ENCODE assay signal across 8 cellular contexts in genomic region chr17:39668141-39668924, GRCh38. TPM values are rescaled to one million over a fixed set of nuclear protein-coding genes. Genes with fewer than 3 reads are reported as not detected.
DNase-seq lines count a peak whose midpoint lies in the region; ATAC-seq and TF ChIP-seq lines count a peak whose summit lies in the region.

Gene PNMT, plus strand, starts transcription at chr17:39668453. Its CDS starts 23 bp downstream, at chr17:39668476.

- DNase-seq in HK-2 (ENCODE audit: unreplicated experiment) (peak; percentile 66), adrenal gland (peak; percentile 47 to 84 (median 71)), left ventricle myocardium inferior (peak; percentile 79), sciatic nerve (ENCODE audit: low spot score) (peak; percentile 82)

- H3K4me1 ChIP-seq in BLaER1 treated with 17β-estradiol and CSF1 and Interleukin-3, amounts not matched to agents 10 nM and 100 nM = peaks cover 12 to 85% (median 72%) of the 10 kb centered on the region in 10 experiments; a peak in 19 of 20 replicates
- H3K4me1 ChIP-seq in adrenal gland (replicated peaks in 1 of 2) (peaks cover 19 to 30% of the 10 kb centered on the region in 2 donors), left ventricle myocardium inferior (peaks cover 94% of the 10 kb centered on the region)

- no peaks in the 10 kb centered on the region for H3K9me2 ChIP-seq in SU-DHL-6 (replicated peaks; ENCODE audit: insufficient read depth, low read length)

- ATAC-seq in sciatic nerve (peak; percentile 20), HG02885 (IDR thresholded peaks at IDR 0.05; ENCODE audit: poor library complexity, unreplicated experiment) (no peak), HG02981 (IDR thresholded peaks at IDR 0.05; ENCODE audit: unreplicated experiment) (no peak)

- TF ChIP-seq POLR2A in adrenal gland (IDR thresholded peaks at IDR 0.05) = no peak

- intact Hi-C loops in adrenal gland (cut with DNase I) (loop anchor here in 1 of 2 donors (2.0 kb wide), 1 partner anchor 46 kb away; no protein-coding TSS in a partner anchor), left ventricle myocardium inferior (cut with micrococcal nuclease) (no loop called here), sciatic nerve (cut with DNase I) (no loop called here)

- H3K9me3 ChIP-seq in BLaER1 treated with 17β-estradiol and CSF1 and Interleukin-3, amounts not matched to agents 10 nM and 100 nM (replicated peaks in 1 of 11) = no peaks in the 10 kb centered on the region
- H3K9me3 ChIP-seq in SU-DHL-6 (ENCODE audit: insufficient read depth, low read length) = no peaks in the 10 kb centered on the region
- no peaks in the 10 kb centered on the region for H3K9me3 ChIP-seq in adrenal gland (replicated peaks in 1 of 3)
- H3K9me3 ChIP-seq in left ventricle myocardium inferior (replicated peaks) = no peaks in the 10 kb centered on the region

- TF ChIP-seq CTCF in SU-DHL-6 (IDR thresholded peaks at IDR 0.05; ENCODE audit: insufficient read depth, low read length, poor library complexity, severe bottlenecking) (peak; percentile 59), adrenal gland (IDR thresholded peaks at IDR 0.05) (peak; percentile 20 to 65 (median 56)), left ventricle myocardium inferior (IDR thresholded peaks at IDR 0.05; ENCODE audit: borderline replicate concordance) (peak; percentile 79)

- peaks cover 0 to 67% (median 14%) of the 10 kb centered on the region in 11 experiments; a peak in 14 of 22 replicates for H4K20me1 ChIP-seq in BLaER1 treated with 17β-estradiol and CSF1 and Interleukin-3, amounts not matched to agents 10 nM and 100 nM
- H4K20me1 ChIP-seq in SU-DHL-6 (ENCODE audit: low read depth, low read length) = no peaks in the 10 kb centered on the region

- H3K79me2 ChIP-seq in SU-DHL-6 (ENCODE audit: insufficient read depth, low read length) = no peaks in the 10 kb centered on the region

- H3K27me3 ChIP-seq in BLaER1 treated with 17β-estradiol and CSF1 and Interleukin-3, amounts not matched to agents 10 nM and 100 nM = peaks cover 39 to 60% (median 50%) of the 10 kb centered on the region in 11 experiments
- H3K27me3 ChIP-seq in SU-DHL-6 (ENCODE audit: low read length) (no peaks in the 10 kb centered on the region), adrenal gland (peaks cover 23% of the 10 kb centered on the region), left ventricle myocardium inferior (ENCODE audit: low read depth) (peaks cover 42% of the 10 kb centered on the region)

- H2AFZ ChIP-seq in SU-DHL-6 (ENCODE audit: low read depth, low read length, severe bottlenecking) = peak within 1 kb of the TSS; percentile 46

- H3K4me3 ChIP-seq in BLaER1 treated with 17β-estradiol and CSF1 and Interleukin-3, amounts not matched to agents 10 nM and 100 nM = peak within 1 kb of the TSS; percentile 44 to 67 (median 54); a peak in 19 of 20 replicates
- H3K4me3 ChIP-seq in SU-DHL-6 (ENCODE audit: insufficient read depth, low read length, poor library complexity, severe bottlenecking) = peak within 1 kb of the TSS; percentile 23
- H3K4me3 ChIP-seq in adrenal gland = peak within 1 kb of the TSS in 1 of 4 donors; percentile 47
- H3K4me3 ChIP-seq in left ventricle myocardium inferior = peak within 1 kb of the TSS; percentile 76

- no peaks in the 10 kb centered on the region for H3F3A ChIP-seq in SU-DHL-6 (ENCODE audit: insufficient read depth)

- H3K4me2 ChIP-seq in BLaER1 treated with 17β-estradiol and CSF1 and Interleukin-3, amounts not matched to agents 10 nM and 100 nM = peak within 1 kb of the TSS; percentile 73 to 99 (median 93)
- H3K4me2 ChIP-seq in SU-DHL-6 (ENCODE audit: low read depth, low read length, poor library complexity, severe bottlenecking) = peak within 1 kb of the TSS; percentile 41

- 1 to 4% (median 1%) methylated on average over 26 to 73 of the region's 73 CpGs for WGBS in adrenal gland, 4 donors

- peak within 1 kb of the TSS in 5 of 11 experiments; percentile 27 to 47 (median 38); a peak in 5 of 22 replicates for H3K27ac ChIP-seq in BLaER1 treated with 17β-estradiol and CSF1 and Interleukin-3, amounts not matched to agents 10 nM and 100 nM
- H3K27ac ChIP-seq in SU-DHL-6 (ENCODE audit: low read depth, low read length) (no peak within 1 kb of the TSS), adrenal gland (peak within 1 kb of the TSS in 1 of 5 donors; percentile 74), left ventricle myocardium inferior (replicated peaks) (peak within 1 kb of the TSS; percentile 97)

- H3K36me3 ChIP-seq in BLaER1 treated with 17β-estradiol and CSF1 and Interleukin-3, amounts not matched to agents 10 nM and 100 nM = peaks cover 0 to 9% (median 0%) of the 10 kb centered on the region in 11 experiments; a peak in 4 of 22 replicates
- no peaks in the 10 kb centered on the region for H3K36me3 ChIP-seq in SU-DHL-6 (ENCODE audit: low read length)
- no peaks in the 10 kb centered on the region for H3K36me3 ChIP-seq in adrenal gland (replicated peaks in 1 of 2)
- H3K36me3 ChIP-seq in left ventricle myocardium inferior = no peaks in the 10 kb centered on the region

- H3K9ac ChIP-seq in BLaER1 treated with 17β-estradiol and CSF1 and Interleukin-3, amounts not matched to agents 10 nM and 100 nM = peak within 1 kb of the TSS; percentile 52 to 76 (median 72); a peak in 20 of 22 replicates
- no peak within 1 kb of the TSS; the same call in 1 of the 2 replicates for H3K9ac ChIP-seq in SU-DHL-6 (ENCODE audit: low read length)

RNA-seq across cellular contexts. Expression of gene PNMT, which starts in this region (rescaled TPM):
- 100 to 1,000 TPM in 3 of 8 donors, 10 to 100 TPM in 1, 1 to 10 TPM in 2, under 1 TPM in 1, not detected in 1; 0.47 to 366 (median 11.4) TPM for total RNA-seq in adrenal gland
- 100 to 1,000 TPM; 185 to 593 (median 477) TPM for polyA plus RNA-seq in adrenal gland
- 7.6 TPM for total RNA-seq in left ventricle myocardium inferior
- total RNA-seq in sciatic nerve = 1.3 TPM
